ENCODE assay signal across 10 cellular contexts in the genomic region with DNA sequence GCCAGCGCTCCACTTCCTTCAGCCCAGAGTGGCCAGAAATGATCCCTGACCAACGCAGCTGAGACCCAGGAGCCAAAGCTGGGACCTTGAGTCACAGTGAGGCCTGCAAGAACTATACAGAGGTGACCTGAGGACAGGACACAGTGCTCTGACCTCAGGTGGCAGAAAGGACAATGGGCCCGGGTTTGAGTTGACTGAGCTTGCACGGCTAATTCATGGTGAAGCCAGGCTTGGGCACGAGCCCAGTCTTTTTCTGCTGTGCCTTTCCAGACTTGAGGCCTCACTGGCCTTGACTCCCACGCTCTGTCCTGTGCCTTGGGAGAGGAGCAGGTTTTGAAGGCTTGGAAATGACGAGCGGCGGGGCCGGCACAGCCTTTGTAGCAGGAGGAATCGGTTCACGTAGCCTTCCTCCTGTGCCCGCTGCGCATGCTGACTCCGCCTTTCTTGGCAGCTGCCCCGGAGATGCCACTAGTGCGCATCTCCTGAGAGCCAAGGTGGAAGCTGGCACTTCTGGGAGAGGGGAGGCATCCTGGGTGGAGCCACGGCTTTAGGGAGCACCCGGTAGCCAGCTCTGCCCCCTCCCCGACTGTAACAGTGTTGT. TPM values are rescaled to one million over a fixed set of nuclear protein-coding genes. Genes with fewer than 3 reads are reported as not detected.
DNase-seq lines count a peak whose midpoint lies in the region; ATAC-seq and TF ChIP-seq lines count a peak whose summit lies in the region.
"Had no signal": no experiment of that assay in that cellular context is flagged by ENCODE, and none has a peak within 500 bp of the region (broad histone marks: within the 10 kb centered on the region; RNA-seq: fewer than 3 reads in every experiment).

No MANE protein-coding gene starts in this region.

- H3K36me3 ChIP-seq in neutrophil (peaks cover 98% of the 10 kb centered on the region), mesenchymal stem cell (ENCODE audit: control insufficient read depth in 1 of 2, insufficient read depth in 2 of 2, low read depth in 1 of 2, low read length in 2 of 2) (peaks cover 74 to 75% of the 10 kb centered on the region in 2 experiments), WERI-Rb-1 (peaks cover 54% of the 10 kb centered on the region)

- H2BK5ac ChIP-seq in mesenchymal stem cell (ENCODE audit: low read depth, low read length, poor library complexity, severe bottlenecking) = no peak overlapping the region

- no peak overlapping the region for H3K9ac ChIP-seq in mesenchymal stem cell (ENCODE audit: low read length)

- H3K18ac ChIP-seq in mesenchymal stem cell (ENCODE audit: low read depth in 1 of 2, low read length in 2 of 2) = no peak overlapping the region

- peaks cover 47% of the 10 kb centered on the region for H3K79me1 ChIP-seq in mesenchymal stem cell (replicated peaks; ENCODE audit: low read length, poor library complexity, severe bottlenecking)

- H3K4me1 ChIP-seq in foreskin keratinocyte (peaks cover 8% of the 10 kb centered on the region), neutrophil (ENCODE audit: control insufficient read depth in 1 of 2, insufficient read depth in 1 of 2, low read depth in 1 of 2, low read length in 1 of 2) (no peaks in the 10 kb centered on the region), mesenchymal stem cell (ENCODE audit: control insufficient read depth, insufficient read depth, low read depth, low read length) (peaks cover 3% of the 10 kb centered on the region)

- no peak overlapping the region for H2BK120ac ChIP-seq in mesenchymal stem cell (ENCODE audit: low read depth, low read length)

- 96% methylated on average over 20 of the region's 20 CpGs for WGBS in mesenchymal stem cell

- no peak overlapping the region for H2AFZ ChIP-seq in mesenchymal stem cell (ENCODE audit: low read depth, low read length)

- H3K27ac ChIP-seq in foreskin keratinocyte (no peak overlapping the region), neutrophil (peak overlapping the region; percentile 23), mesenchymal stem cell (ENCODE audit: low read length, poor library complexity, severe bottlenecking) (no peak overlapping the region), WERI-Rb-1 (no peak overlapping the region)

- H2BK15ac ChIP-seq in mesenchymal stem cell (ENCODE audit: low read depth, poor library complexity, severe bottlenecking) = no peak overlapping the region

- H4K8ac ChIP-seq in mesenchymal stem cell (ENCODE audit: low read length) = no peak overlapping the region

- H3K14ac ChIP-seq in mesenchymal stem cell (ENCODE audit: low read length in 2 of 2) = no peak overlapping the region

- H3K23ac ChIP-seq in mesenchymal stem cell (ENCODE audit: low read length in 2 of 2) = no peak overlapping the region

- H3K27me3 ChIP-seq in foreskin keratinocyte (peaks cover 2% of the 10 kb centered on the region), neutrophil (no peaks in the 10 kb centered on the region), mesenchymal stem cell (ENCODE audit: control insufficient read depth in 1 of 2, insufficient read depth in 1 of 2, low read length in 2 of 2) (no peaks in the 10 kb centered on the region), WERI-Rb-1 (ENCODE audit: insufficient read depth, low read depth, severe bottlenecking) (no peaks in the 10 kb centered on the region)

- H2AK5ac ChIP-seq in mesenchymal stem cell (ENCODE audit: low read length, severe bottlenecking) = no peak overlapping the region

- TF ChIP-seq CTCF in foreskin keratinocyte (conservative IDR thresholded peaks at IDR 0.05) (no peak), neutrophil (IDR thresholded peaks at IDR 0.05) (no peak), WERI-Rb-1 (IDR thresholded peaks at IDR 0.05; ENCODE audit: low read depth, low read length) (no peak)

- H3K4ac ChIP-seq in mesenchymal stem cell (ENCODE audit: low read depth in 1 of 2, low read length in 2 of 2) = no peak overlapping the region

- DNase-seq in D341Med (ENCODE audit: low spot score) (peak; percentile 41), NCI-H69 (lab: John Stamatoyannopoulos, UW) (peak; percentile 52), foreskin keratinocyte (peak in 1 of 2 donors; percentile 33), mesenchymal stem cell (no peak), WERI-Rb-1 (no peak)
- no peak for DNase-seq in effector CD4-positive, alpha-beta T cell
- DNase-seq: CD4-positive, alpha-beta T cell; IMR-90 had no signal

- H3K4me2 ChIP-seq in mesenchymal stem cell (ENCODE audit: low read length, poor library complexity, severe bottlenecking) = no peak overlapping the region

- H4K91ac ChIP-seq in mesenchymal stem cell (ENCODE audit: low read length) = no peak overlapping the region

- no peak overlapping the region for H2BK12ac ChIP-seq in mesenchymal stem cell (ENCODE audit: low read length in 2 of 2)

- peak; percentile 60 for ATAC-seq in foreskin keratinocyte
- ATAC-seq in HG03565 (IDR thresholded peaks at IDR 0.05; ENCODE audit: unreplicated experiment) = no peak

- H3K4me3 ChIP-seq in neutrophil (ENCODE audit: low read depth in 1 of 2, low read length in 1 of 2) = no peak overlapping the region
- H3K4me3 ChIP-seq in mesenchymal stem cell (ENCODE audit: insufficient read depth in 1 of 2, low read depth in 1 of 2, low read length in 2 of 2) = no peak overlapping the region
- no peak overlapping the region for H3K4me3 ChIP-seq in WERI-Rb-1 (ENCODE audit: low read depth, low read length)

- H3K9me3 ChIP-seq in neutrophil (no peaks in the 10 kb centered on the region), mesenchymal stem cell (ENCODE audit: control insufficient read depth, low read length) (no peaks in the 10 kb centered on the region), WERI-Rb-1 (ENCODE audit: severe bottlenecking) (no peaks in the 10 kb centered on the region)

RNA-seq across cellular contexts. Expression of a gene that starts 34.9 kb away (rescaled TPM):
- total RNA-seq in foreskin keratinocyte = 47.9 and 51.8 TPM in 2 replicates
- polyA plus RNA-seq in foreskin keratinocyte = 34.1 and 34.5 TPM in 2 replicates
- polyA plus RNA-seq in mesenchymal stem cell (2013, experiment 1 of 2) = 64.7 TPM
- 65.9 TPM for polyA plus RNA-seq in mesenchymal stem cell (2013, experiment 2 of 2)

Comparison
In these comparisons a context has a peak if more than half of its experiments do, and no peak if none do; other contexts are left out.
1. DNase-seq: peak in D341Med (single experiment) and NCI-H69 (single experiment); none in mesenchymal stem cell (single experiment), WERI-Rb-1 (single experiment) and effector CD4-positive, alpha-beta T cell (single experiment).